Comparison of ENCODE assay signal across 9 cellular contexts in genomic region chr3:122533931-122534334, GRCh38. TPM values are rescaled to one million over a fixed set of nuclear protein-coding genes. Genes with fewer than 3 reads are reported as not detected.
DNase-seq lines count a peak whose midpoint lies in the region; ATAC-seq and TF ChIP-seq lines count a peak whose summit lies in the region.
"Had no signal": no experiment of that assay in that cellular context is flagged by ENCODE, and none has a peak within 500 bp of the region (broad histone marks: within the 10 kb centered on the region; RNA-seq: fewer than 3 reads in every experiment).

No MANE protein-coding gene starts in this region.

- no peak overlapping the region for H3K14ac ChIP-seq in H9 (ENCODE audit: insufficient read depth, low read length)

- no peak overlapping the region for H2BK5ac ChIP-seq in H9 (ENCODE audit: insufficient read length, low read length)

- H3K27ac ChIP-seq in HEK293 (ENCODE audit: extremely low read depth, low read depth, low read length) (no peak overlapping the region), gastrocnemius medialis (no peak overlapping the region), H9 (ENCODE audit: insufficient read length, low read depth, low read length) (no peak overlapping the region)
- H3K27ac ChIP-seq: pancreas had no signal

- no peak overlapping the region for H4K8ac ChIP-seq in H9 (replicated peaks; ENCODE audit: insufficient read length, low read depth, low read length)

- in situ Hi-C loops in gastrocnemius medialis (cut with MboI; ENCODE audit: low sequenced_read_pairs in 4 of 4) = no loop called here

- no peak overlapping the region for H3K9ac ChIP-seq in H9 (ENCODE audit: extremely low read depth, insufficient read length, low read length)

- no peak overlapping the region for H2BK120ac ChIP-seq in H9 (ENCODE audit: low read depth, low read length, poor library complexity, severe bottlenecking)

- H2BK15ac ChIP-seq in H9 (ENCODE audit: low read depth, low read length) = no peak overlapping the region

- no peak for TF ChIP-seq POLR2A in gastrocnemius medialis (IDR thresholded peaks at IDR 0.05)

- H3K27me3 ChIP-seq in gastrocnemius medialis (no peaks in the 10 kb centered on the region), H9 (ENCODE audit: insufficient read depth, low read length) (no peaks in the 10 kb centered on the region)
- H3K27me3 ChIP-seq: pancreas had no signal

- H3K4me1 Mint-ChIP-seq in H9 = peaks cover 28 to 29% of the 10 kb centered on the region in 2 experiments

- H3K4me1 ChIP-seq in HEK293 (ENCODE audit: control insufficient read depth, insufficient read depth, low read length) (no peaks in the 10 kb centered on the region), gastrocnemius medialis (no peaks in the 10 kb centered on the region), H9 (ENCODE audit: insufficient read depth, low read length) (peaks cover 3% of the 10 kb centered on the region; the same call in 1 of the 2 replicates)
- H3K4me1 ChIP-seq: pancreas had no signal

- no peaks in the 10 kb centered on the region for H3K79me1 ChIP-seq in H9 (ENCODE audit: insufficient read depth, low read depth, low read length, poor library complexity, severe bottlenecking)

- ATAC-seq in GM18508 (IDR thresholded peaks at IDR 0.05; ENCODE audit: insufficient read depth, unreplicated experiment) (peak; percentile 98), gastrocnemius medialis (peak; percentile 73 to 80)
- peak; percentile 98 to 99 for ATAC-seq in activated naive CD4-positive, alpha-beta T cell treated with anti-CD3 and anti-CD28 coated beads, Interleukin-2, amount 50 U/mL, for 72 hours

- no peak overlapping the region for H3T11ph ChIP-seq in H9 (ENCODE audit: low read length)

- no peaks in the 10 kb centered on the region for H4K20me1 ChIP-seq in H9 (ENCODE audit: control insufficient read depth, insufficient read depth, insufficient read length)

- no peaks in the 10 kb centered on the region for H3K9me3 ChIP-seq in HEK293 (ENCODE audit: control insufficient read depth, insufficient read depth, low read depth, low read length)
- H3K9me3 ChIP-seq in gastrocnemius medialis = no peaks in the 10 kb centered on the region
- H3K9me3 ChIP-seq in H9 (ENCODE audit: control insufficient read depth, low read depth, low read length) = no peaks in the 10 kb centered on the region
- H3K9me3 ChIP-seq: pancreas had no signal

- H3K36me3 ChIP-seq in HEK293 (ENCODE audit: control insufficient read depth in 2 of 2, insufficient read depth in 1 of 2, low read length in 2 of 2) (peaks cover 0 to 14% of the 10 kb centered on the region in 2 experiments; a peak in 1 of 3 replicates), gastrocnemius medialis (peaks cover 2 to 42% of the 10 kb centered on the region in 2 donors)

- no peak overlapping the region for H4K91ac ChIP-seq in H9 (ENCODE audit: insufficient read length, low read depth, low read length)

- DNase-seq in M059J (ENCODE audit: low read depth) = peak; percentile 100
- peak; percentile 56 to 62 for DNase-seq in activated naive CD4-positive, alpha-beta T cell treated with anti-CD3 and anti-CD28 coated beads, Interleukin-2, amount 50 U/mL, for 72 hours (ENCODE audit: low spot score in 2 of 2)
- no peak for DNase-seq in gastrocnemius medialis
- DNase-seq in H9 = no peak
- no peak for DNase-seq in NCI-H1436 treated with DMSO at 0.1 percent for 48 hours (lab: John Stamatoyannopoulos, UW)
- no peak for DNase-seq in NCI-H524 (lab: John Stamatoyannopoulos, UW)
- DNase-seq: pancreas had no signal

- H3K56ac ChIP-seq in H9 (ENCODE audit: insufficient read length, low read depth, low read length) = no peak overlapping the region

- no peaks in the 10 kb centered on the region for H3K79me2 ChIP-seq in H9 (ENCODE audit: insufficient read depth, low read length)

- H2BK20ac ChIP-seq in H9 (ENCODE audit: low read depth, low read length, poor library complexity, severe bottlenecking) = no peak overlapping the region

- H3K9me3 Mint-ChIP-seq in activated naive CD4-positive, alpha-beta T cell treated with anti-CD3 and anti-CD28 coated beads, Interleukin-2, amount 50 U/mL, for 72 hours = no peaks in the 10 kb centered on the region
- no peaks in the 10 kb centered on the region for H3K9me3 Mint-ChIP-seq in H9

- WGBS in H9 (ENCODE audit: extremely low coverage, insufficient read length, low lambda C conversion rate) = no CpG with 5 or more reads among the region's 1 CpG

- H3K23ac ChIP-seq in H9 (ENCODE audit: insufficient read length, low read depth, low read length) = no peak overlapping the region

- no peaks in the 10 kb centered on the region for H3K27me3 Mint-ChIP-seq in H9 (ENCODE audit: low read depth)

- no peak overlapping the region for H2AK5ac ChIP-seq in H9 (ENCODE audit: insufficient read length, low read length)

- no peak overlapping the region for H2BK12ac ChIP-seq in H9 (ENCODE audit: insufficient read length, low read depth, low read length)

- H3K18ac ChIP-seq in H9 (ENCODE audit: insufficient read length, low read depth, low read length) = no peak overlapping the region

- H3K23me2 ChIP-seq in H9 (ENCODE audit: insufficient read length, low read depth, low read length, poor library complexity, severe bottlenecking) = no peaks in the 10 kb centered on the region

- H3K4me3 ChIP-seq in HEK293 (ENCODE audit: low read depth, low read length) = no peak overlapping the region
- H3K4me3 ChIP-seq in gastrocnemius medialis = no peak overlapping the region
- H3K4me3 ChIP-seq: pancreas had no signal

- no peak overlapping the region for H4K5ac ChIP-seq in H9 (ENCODE audit: insufficient read length, low read depth, low read length)

- no peak overlapping the region for H3K4me3 Mint-ChIP-seq in H9

- peaks cover 26 to 64% of the 10 kb centered on the region in 2 donors for H3K36me3 Mint-ChIP-seq in activated naive CD4-positive, alpha-beta T cell treated with anti-CD3 and anti-CD28 coated beads, Interleukin-2, amount 50 U/mL, for 72 hours
- no peaks in the 10 kb centered on the region; a peak in 1 of 7 replicates for H3K36me3 Mint-ChIP-seq in H9 (ENCODE audit: insufficient read depth in 1 of 3, low read depth in 3 of 3)

- H3K4me2 ChIP-seq in H9 (ENCODE audit: insufficient read depth, insufficient read length, low read length) = no peak overlapping the region

- CTCF ChIA-PET in HEK293 (lab: Yijun Ruan, JAX) = interaction anchor here (0.7 kb wide), 1 partner anchor 132 kb away, joined by 3 read pairs; no protein-coding TSS in a partner anchor

- POLR2A ChIA-PET in HEK293 (lab: Yijun Ruan, JAX) = interaction anchor here (0.5 to 1.6 kb wide), 4 partner anchors 15 to 45 kb away, joined by 3 to 7 read pairs (median 4); partner anchors contain the start of gene KPNA1

- TF ChIP-seq CTCF in HEK293 (tag by site-specific recombination; IDR thresholded peaks at IDR 0.05) = no peak
- no peak for TF ChIP-seq CTCF in gastrocnemius medialis (IDR thresholded peaks at IDR 0.05 in 4 of 5, conservative IDR thresholded peaks at IDR 0.05 in 1 of 5)
- no peak for TF ChIP-seq CTCF in H9 (conservative IDR thresholded peaks at IDR 0.05)

- H2AFZ ChIP-seq in H9 (ENCODE audit: low read length) = no peak overlapping the region

- intact Hi-C loops in gastrocnemius medialis (cut with DNase I; ENCODE audit: low total_unique reads) = no loop called here

- H3K4ac ChIP-seq in H9 (ENCODE audit: low read depth, low read length) = no peak overlapping the region

- H3K27ac Mint-ChIP-seq in activated naive CD4-positive, alpha-beta T cell treated with anti-CD3 and anti-CD28 coated beads, Interleukin-2, amount 50 U/mL, for 72 hours = peak overlapping the region in 1 of 2 donors; percentile 70
- no peak overlapping the region for H3K27ac Mint-ChIP-seq in H9

TF ChIP-seq in HEK293, 187 proteins besides CTCF, POLR2A, EP300 and RAD21:
- TF ChIP-seq ZBTB48 (tag by site-specific recombination; IDR thresholded peaks at IDR 0.05) = peak; percentile 57; the same call in 1 of the 2 replicates
- TF ChIP-seq ZNF600 (tag by site-specific recombination; IDR thresholded peaks at IDR 0.05) = 0 out of 2 replicates have a peak, but pooled peaks have one; percentile 26
- no peak for TF ChIP-seq ZNF76 (tag by site-specific recombination; IDR thresholded peaks at IDR 0.05; ENCODE audit: borderline replicate concordance, low read depth)
TF ChIP-seq in HEK293: peak in this region for 2.

RNA-seq across cellular contexts. Expression of gene KPNA1, which starts 19.2 kb away (rescaled TPM):
- 40.8 and 65.1 TPM in 2 replicates for total RNA-seq in M059J (2014; rRNA removed; shearing (Covaris generic))
- 10 to 100 TPM; 40.3 to 89.5 TPM for total RNA-seq in activated naive CD4-positive, alpha-beta T cell treated with anti-CD3 and anti-CD28 coated beads, Interleukin-2, amount 50 U/mL, for 72 hours
- total RNA-seq in gastrocnemius medialis (100 to 1,000 TPM; 108 to 119 (median 112) TPM), H9 (2021) (71.7 and 71.8 TPM in 2 replicates)

RNA-seq across cellular contexts. Expression of gene PARP9, which starts 30.2 kb away (rescaled TPM):
- 143 and 192 TPM in 2 replicates for total RNA-seq in M059J (2014; rRNA removed; shearing (Covaris generic))
- 10 to 100 TPM; 26.9 to 70.1 TPM for total RNA-seq in activated naive CD4-positive, alpha-beta T cell treated with anti-CD3 and anti-CD28 coated beads, Interleukin-2, amount 50 U/mL, for 72 hours
- total RNA-seq in gastrocnemius medialis (1 to 10 TPM; 5.9 to 9.6 (median 8.2) TPM), H9 (2021) (3.4 and 3.9 TPM in 2 replicates)

RNA-seq across cellular contexts. Expression of gene DTX3L, which starts 30.2 kb away (rescaled TPM):
- 109 and 174 TPM in 2 replicates for total RNA-seq in M059J (2014; rRNA removed; shearing (Covaris generic))
- 10 to 100 TPM; 30.4 to 65.2 TPM for total RNA-seq in activated naive CD4-positive, alpha-beta T cell treated with anti-CD3 and anti-CD28 coated beads, Interleukin-2, amount 50 U/mL, for 72 hours
- total RNA-seq in gastrocnemius medialis (10 to 100 TPM in 1 of 4 donors, 1 to 10 TPM in 3; 6.6 to 15.6 (median 9.4) TPM), H9 (2021) (6.6 and 7.5 TPM in 2 replicates)

RNA-seq across cellular contexts. Expression of gene PARP15, which starts 43.5 kb away (rescaled TPM):
- total RNA-seq in M059J (2014; rRNA removed; shearing (Covaris generic)) = 0.20 TPM in 1 of 2 replicates, not detected in the other
- total RNA-seq in activated naive CD4-positive, alpha-beta T cell treated with anti-CD3 and anti-CD28 coated beads, Interleukin-2, amount 50 U/mL, for 72 hours = 10 to 100 TPM; 13.8 to 23.5 TPM
- total RNA-seq in gastrocnemius medialis (under 1 TPM in 2 of 4 donors, not detected in 2; 0.16 to 0.51 TPM), H9 (2021) (0.18 and 0.24 TPM in 2 replicates)

Comparison
In these comparisons a context has a peak if more than half of its experiments do, and no peak if none do; other contexts are left out.
1. DNase-seq: peak in M059J (single experiment) and activated naive CD4-positive, alpha-beta T cell treated with anti-CD3 and anti-CD28 coated beads, Interleukin-2, amount 50 U/mL, for 72 hours (2 of 2); none in gastrocnemius medialis (0 of 2), H9 (single experiment), NCI-H1436 treated with DMSO at 0.1 percent for 48 hours (single experiment) and NCI-H524 (0 of 2).
2. Peak in every context shown above with its lines, with median percentiles within 50 percentile points of each other: ATAC-seq.